1 cellular context compared by ENCODE assay signal in the genomic region with DNA sequence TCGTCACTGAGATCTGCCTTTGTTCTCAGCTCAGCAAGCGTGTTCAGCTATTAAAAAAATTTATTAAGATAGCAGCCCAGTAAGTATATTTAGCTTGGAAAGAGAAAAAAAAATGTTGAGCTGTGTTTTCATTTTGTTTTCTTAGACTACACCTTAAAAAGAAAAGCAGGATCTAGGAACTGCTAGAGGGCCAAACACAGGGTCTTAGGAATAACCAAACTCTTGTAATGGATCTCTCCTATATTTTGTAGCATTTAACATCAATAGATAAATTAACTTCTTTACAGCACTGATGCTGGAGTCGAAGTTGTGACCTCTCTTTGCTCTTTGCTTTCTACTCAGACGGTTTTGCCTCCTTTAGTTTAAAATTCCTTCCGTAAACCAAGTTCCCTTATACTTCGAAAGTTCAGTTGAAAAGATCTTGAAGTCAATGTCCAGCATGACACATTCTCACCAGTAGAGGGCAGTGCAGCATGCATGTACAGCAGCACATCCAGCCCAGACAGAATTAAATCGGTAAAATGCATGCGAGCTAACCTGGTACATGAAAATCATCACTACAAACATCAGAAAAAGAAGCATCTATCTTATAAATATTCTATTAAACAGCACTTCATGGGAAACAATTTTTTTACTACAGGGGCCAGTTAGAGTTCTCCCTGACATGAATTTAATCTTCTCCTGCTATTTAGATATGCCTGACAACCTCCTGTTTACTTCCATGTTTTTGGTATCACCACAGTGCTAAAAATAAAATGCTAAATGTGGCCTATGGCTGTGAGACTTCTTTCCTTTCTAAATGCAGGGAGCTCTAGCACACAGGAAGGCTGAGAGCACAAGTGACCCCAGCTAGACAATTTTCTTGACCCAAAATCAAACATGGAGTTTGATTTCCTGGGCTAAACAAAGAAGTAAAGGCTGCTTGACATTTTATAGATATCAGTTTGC.
TF ChIP-seq lines count a peak whose summit lies in the region.

No MANE protein-coding gene starts in this region.

TF ChIP-seq in SK-N-SH treated with all-trans-retinoic acid at 6 μM for 48 hours, 23 proteins besides CTCF, POLR2A, EP300 and RAD21 (continued from another document):
- TF ChIP-seq, protein P1, sequence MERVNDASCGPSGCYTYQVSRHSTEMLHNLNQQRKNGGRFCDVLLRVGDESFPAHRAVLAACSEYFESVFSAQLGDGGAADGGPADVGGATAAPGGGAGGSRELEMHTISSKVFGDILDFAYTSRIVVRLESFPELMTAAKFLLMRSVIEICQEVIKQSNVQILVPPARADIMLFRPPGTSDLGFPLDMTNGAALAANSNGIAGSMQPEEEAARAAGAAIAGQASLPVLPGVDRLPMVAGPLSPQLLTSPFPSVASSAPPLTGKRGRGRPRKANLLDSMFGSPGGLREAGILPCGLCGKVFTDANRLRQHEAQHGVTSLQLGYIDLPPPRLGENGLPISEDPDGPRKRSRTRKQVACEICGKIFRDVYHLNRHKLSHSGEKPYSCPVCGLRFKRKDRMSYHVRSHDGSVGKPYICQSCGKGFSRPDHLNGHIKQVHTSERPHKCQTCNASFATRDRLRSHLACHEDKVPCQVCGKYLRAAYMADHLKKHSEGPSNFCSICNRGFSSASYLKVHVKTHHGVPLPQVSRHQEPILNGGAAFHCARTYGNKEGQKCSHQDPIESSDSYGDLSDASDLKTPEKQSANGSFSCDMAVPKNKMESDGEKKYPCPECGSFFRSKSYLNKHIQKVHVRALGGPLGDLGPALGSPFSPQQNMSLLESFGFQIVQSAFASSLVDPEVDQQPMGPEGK (CRISPR knock-in tag; IDR thresholded peaks at IDR 0.05; ENCODE audit: borderline replicate concordance): no peak
- TF ChIP-seq ESRRG (CRISPR knock-in tag; IDR thresholded peaks at IDR 0.05) (no peak), ZC3H10 (CRISPR knock-in tag; IDR thresholded peaks at IDR 0.05) (no peak), ZNF8 (CRISPR knock-in tag; IDR thresholded peaks at IDR 0.05) (no peak), TOX (CRISPR knock-in tag; IDR thresholded peaks at IDR 0.05; ENCODE audit: borderline replicate concordance) (no peak), ZFP3 (CRISPR knock-in tag; IDR thresholded peaks at IDR 0.05) (no peak), ARNTL (CRISPR knock-in tag; IDR thresholded peaks at IDR 0.05; ENCODE audit: borderline replicate concordance, low read depth) (no peak), SNAI2 (CRISPR knock-in tag; IDR thresholded peaks at IDR 0.05) (no peak), TCF4 (CRISPR knock-in tag; IDR thresholded peaks at IDR 0.05; ENCODE audit: borderline replicate concordance) (no peak), OSR1 (CRISPR knock-in tag; IDR thresholded peaks at IDR 0.05) (no peak)
- TF ChIP-seq, protein P2, sequence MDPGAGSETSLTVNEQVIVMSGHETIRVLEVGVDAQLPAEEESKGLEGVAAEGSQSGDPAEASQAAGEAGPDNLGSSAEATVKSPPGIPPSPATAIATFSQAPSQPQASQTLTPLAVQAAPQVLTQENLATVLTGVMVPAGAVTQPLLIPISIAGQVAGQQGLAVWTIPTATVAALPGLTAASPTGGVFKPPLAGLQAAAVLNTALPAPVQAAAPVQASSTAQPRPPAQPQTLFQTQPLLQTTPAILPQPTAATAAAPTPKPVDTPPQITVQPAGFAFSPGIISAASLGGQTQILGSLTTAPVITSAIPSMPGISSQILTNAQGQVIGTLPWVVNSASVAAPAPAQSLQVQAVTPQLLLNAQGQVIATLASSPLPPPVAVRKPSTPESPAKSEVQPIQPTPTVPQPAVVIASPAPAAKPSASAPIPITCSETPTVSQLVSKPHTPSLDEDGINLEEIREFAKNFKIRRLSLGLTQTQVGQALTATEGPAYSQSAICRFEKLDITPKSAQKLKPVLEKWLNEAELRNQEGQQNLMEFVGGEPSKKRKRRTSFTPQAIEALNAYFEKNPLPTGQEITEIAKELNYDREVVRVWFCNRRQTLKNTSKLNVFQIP (CRISPR knock-in tag; IDR thresholded peaks at IDR 0.05; ENCODE audit: borderline replicate concordance, low read depth): no peak
